ENCODE assay signal across 13 cellular contexts in genomic region chr15:48806151-48806550, GRCh38. TPM values are rescaled to one million over a fixed set of nuclear protein-coding genes. Genes with fewer than 3 reads are reported as not detected.
DNase-seq lines count a peak whose midpoint lies in the region; ATAC-seq and TF ChIP-seq lines count a peak whose summit lies in the region.
"Had no signal": no experiment of that assay in that cellular context is flagged by ENCODE, and none has a peak within 500 bp of the region (broad histone marks: within the 10 kb centered on the region; RNA-seq: fewer than 3 reads in every experiment).

No MANE protein-coding gene starts in this region.

- no peak overlapping the region for H3K4me3 ChIP-seq in GM12865 (ENCODE audit: low read depth, low read length)
- H3K4me3 ChIP-seq: skin epidermis had no signal

- peaks cover 22% of the 10 kb centered on the region for H3K36me3 Mint-ChIP-seq in activated CD4-positive, alpha-beta memory T cell treated with anti-CD3 and anti-CD28 coated beads for 36 hours
- peaks cover 44% of the 10 kb centered on the region for H3K36me3 Mint-ChIP-seq in activated CD4-positive, alpha-beta T cell treated with anti-CD3 and anti-CD28 coated beads, Interleukin-2, amount 10 ng/mL, durations not matched to agents 7 days and 5 days (ENCODE audit: low read depth)

- no peak for ATAC-seq in HG03565 (IDR thresholded peaks at IDR 0.05; ENCODE audit: unreplicated experiment)
- ATAC-seq: activated CD4-positive, alpha-beta T cell treated with anti-CD3 and anti-CD28 coated beads for 36 hours had no signal

- CTCF ChIA-PET in activated CD4-positive, alpha-beta memory T cell treated with anti-CD3 and anti-CD28 coated beads for 36 hours (lab: Charles Lee), result no interaction called here
- CTCF ChIA-PET in activated CD4-positive, alpha-beta T cell treated with anti-CD3 and anti-CD28 coated beads, Interleukin-2, amount 10 ng/mL, durations not matched to agents 7 days and 5 days (lab: Charles Lee), result interaction anchor here (0.7 to 1.3 kb wide), 3 partner anchors 19 to 589 kb away, joined by 3 to 4 read pairs (median 3); no protein-coding TSS in a partner anchor

- H3K27ac Mint-ChIP-seq in activated CD4-positive, alpha-beta memory T cell treated with anti-CD3 and anti-CD28 coated beads for 36 hours, result peak overlapping the region; percentile 45
- H3K27ac Mint-ChIP-seq in activated CD4-positive, alpha-beta T cell treated with anti-CD3 and anti-CD28 coated beads, Interleukin-2, amount 10 ng/mL, durations not matched to agents 7 days and 5 days, result no peak overlapping the region
- H3K27ac Mint-ChIP-seq: activated CD4-positive, alpha-beta T cell treated with anti-CD3 and anti-CD28 coated beads for 36 hours; immature natural killer cell had no signal

- H3K9me3 Mint-ChIP-seq in activated CD4-positive, alpha-beta memory T cell treated with anti-CD3 and anti-CD28 coated beads for 36 hours, result no peaks in the 10 kb centered on the region
- H3K9me3 Mint-ChIP-seq in activated CD4-positive, alpha-beta T cell treated with anti-CD3 and anti-CD28 coated beads, Interleukin-2, amount 10 ng/mL, durations not matched to agents 7 days and 5 days, result no peaks in the 10 kb centered on the region
- H3K9me3 Mint-ChIP-seq: immature natural killer cell had no signal

- intact Hi-C loops in activated CD4-positive, alpha-beta memory T cell treated with anti-CD3 and anti-CD28 coated beads for 36 hours (cut with micrococcal nuclease), result no loop called here

- TF ChIP-seq CTCF in GM12865 (IDR thresholded peaks at IDR 0.05; ENCODE audit: insufficient read depth, low read depth, low read length, missing control alignments), result no peak

- peak; percentile 9 for DNase-seq in GM12865 (ENCODE audit: low read depth)
- DNase-seq in NCI-H1092 (lab: John Stamatoyannopoulos, UW), result peak; percentile 12
- DNase-seq in activated CD4-positive, alpha-beta memory T cell treated with anti-CD3 and anti-CD28 coated beads for 36 hours, result no peak
- peak; percentile 47 for DNase-seq in myocyte (ENCODE audit: low read depth)
- no peak for DNase-seq in activated CD4-positive, alpha-beta T cell treated with anti-CD3 and anti-CD28 coated beads, Interleukin-2, amount 10 ng/mL, durations not matched to agents 7 days and 5 days
- no peak for DNase-seq in OCI-M2 (lab: John Stamatoyannopoulos, UW; ENCODE audit: unreplicated experiment)
- DNase-seq: activated CD4-positive, alpha-beta T cell treated with anti-CD3 and anti-CD28 coated beads for 36 hours; caudate nucleus; DMS153; immature natural killer cell; SW 1271 had no signal

- POLR2A ChIA-PET in activated CD4-positive, alpha-beta memory T cell treated with anti-CD3 and anti-CD28 coated beads for 36 hours (lab: Charles Lee), result no interaction called here
- POLR2A ChIA-PET in activated CD4-positive, alpha-beta T cell treated with anti-CD3 and anti-CD28 coated beads, Interleukin-2, amount 10 ng/mL, durations not matched to agents 7 days and 5 days (lab: Charles Lee), result no interaction called here

- no peaks in the 10 kb centered on the region for H3K27me3 Mint-ChIP-seq in activated CD4-positive, alpha-beta memory T cell treated with anti-CD3 and anti-CD28 coated beads for 36 hours
- H3K27me3 Mint-ChIP-seq in activated CD4-positive, alpha-beta T cell treated with anti-CD3 and anti-CD28 coated beads, Interleukin-2, amount 10 ng/mL, durations not matched to agents 7 days and 5 days, result no peaks in the 10 kb centered on the region
- H3K27me3 Mint-ChIP-seq: activated CD4-positive, alpha-beta T cell treated with anti-CD3 and anti-CD28 coated beads for 36 hours had no signal

- peak overlapping the region; percentile 31 for H3K4me3 Mint-ChIP-seq in activated CD4-positive, alpha-beta memory T cell treated with anti-CD3 and anti-CD28 coated beads for 36 hours
- H3K4me3 Mint-ChIP-seq in activated CD4-positive, alpha-beta T cell treated with anti-CD3 and anti-CD28 coated beads, Interleukin-2, amount 10 ng/mL, durations not matched to agents 7 days and 5 days, result no peak overlapping the region
- H3K4me3 Mint-ChIP-seq: activated CD4-positive, alpha-beta T cell treated with anti-CD3 and anti-CD28 coated beads for 36 hours; immature natural killer cell had no signal

- peaks cover 59% of the 10 kb centered on the region for H3K4me1 Mint-ChIP-seq in activated CD4-positive, alpha-beta memory T cell treated with anti-CD3 and anti-CD28 coated beads for 36 hours (ENCODE audit: low read depth)
- H3K4me1 Mint-ChIP-seq in activated CD4-positive, alpha-beta T cell treated with anti-CD3 and anti-CD28 coated beads, Interleukin-2, amount 10 ng/mL, durations not matched to agents 7 days and 5 days, result peaks cover 56% of the 10 kb centered on the region

RNA-seq across cellular contexts. Expression of gene CEP152, which starts 4.7 kb away (rescaled TPM):
- total RNA-seq in activated CD4-positive, alpha-beta memory T cell treated with anti-CD3 and anti-CD28 coated beads for 36 hours, result 10 to 100 TPM; 36.1 to 39.4 TPM
- 1.2 and 1.6 TPM in 2 replicates for total RNA-seq in myocyte
- polyA plus RNA-seq in myocyte (2012), result 1.0 TPM
- 10 to 100 TPM; 36.2 to 38.0 TPM for total RNA-seq in activated CD4-positive, alpha-beta T cell treated with anti-CD3 and anti-CD28 coated beads, Interleukin-2, amount 10 ng/mL, durations not matched to agents 7 days and 5 days

Comparison
In these comparisons a context has a peak if more than half of its experiments do, and no peak if none do; other contexts are left out.
1. DNase-seq: peak in GM12865 (single experiment), NCI-H1092 (single experiment) and myocyte (single experiment); none in activated CD4-positive, alpha-beta memory T cell treated with anti-CD3 and anti-CD28 coated beads for 36 hours (single experiment), activated CD4-positive, alpha-beta T cell treated with anti-CD3 and anti-CD28 coated beads, Interleukin-2, amount 10 ng/mL, durations not matched to agents 7 days and 5 days (single experiment) and OCI-M2 (single experiment).
2. RNA of gene CEP152, which starts 4.7 kb away (total RNA-seq): 36.1 to 39.4 TPM in activated CD4-positive, alpha-beta memory T cell treated with anti-CD3 and anti-CD28 coated beads for 36 hours and 36.2 to 38.0 TPM in activated CD4-positive, alpha-beta T cell treated with anti-CD3 and anti-CD28 coated beads, Interleukin-2, amount 10 ng/mL, durations not matched to agents 7 days and 5 days; 1.2 to 1.6 TPM in myocyte; every median in the first group is over 10 times any median in the second.